Comparison of ENCODE assay signal across 21 cellular contexts in genomic region chr7:37400022-37400421, GRCh38. TPM values are rescaled to one million over a fixed set of nuclear protein-coding genes. Genes with fewer than 3 reads are reported as not detected.
A peak's percentile ranks its signal among the peaks of the same experiment; 100 is the strongest.
DNase-seq lines count a peak whose midpoint lies in the region; ATAC-seq, FAIRE-seq and TF ChIP-seq lines count a peak whose summit lies in the region.
"Had no signal": no experiment of that assay in that cellular context is flagged by ENCODE, and none has a peak within 500 bp of the region (broad histone marks: within the 10 kb centered on the region; RNA-seq: fewer than 3 reads in every experiment).

No MANE protein-coding gene starts in this region.

- H3K4me2 ChIP-seq in H9 (ENCODE audit: insufficient read depth, insufficient read length, low read length): no peak overlapping the region
- H3K4me2 ChIP-seq in HepG2 (ENCODE audit: low read depth, low read length): no peak overlapping the region
- H3K4me2 ChIP-seq: BLaER1 had no signal

- H3K27me3 ChIP-seq in H9 (ENCODE audit: insufficient read depth, low read length): no peaks in the 10 kb centered on the region
- H3K27me3 ChIP-seq in endodermal cell (ENCODE audit: control insufficient read depth, insufficient read depth, low read length, poor library complexity, severe bottlenecking): no peaks in the 10 kb centered on the region
- no peaks in the 10 kb centered on the region for H3K27me3 ChIP-seq in HepG2 (ENCODE audit: control insufficient read depth in 1 of 2, insufficient read depth in 2 of 2, low read length in 2 of 2)
- H3K27me3 ChIP-seq: BLaER1 had no signal

- H3K4me3 ChIP-seq in endodermal cell (ENCODE audit: low read length) (no peak overlapping the region), HepG2 (replicated peaks in 1 of 3; ENCODE audit: insufficient read depth in 1 of 3, low read depth in 2 of 3, low read length in 3 of 3) (no peak overlapping the region)
- H3K4me3 ChIP-seq: BLaER1, GM12878, GM23248 had no signal

- WGBS in H9 (ENCODE audit: extremely low coverage, insufficient read length, low lambda C conversion rate): no CpG with 5 or more reads among the region's 3 CpGs
- 93 to 100% methylated on average over 2 to 3 of the region's 3 CpGs for WGBS in endodermal cell (ENCODE audit: insufficient coverage in 1 of 2, insufficient read length in 1 of 2), 2 experiments
- WGBS in HepG2 (ENCODE audit: low lambda C conversion rate): 26% methylated on average over 3 of the region's 3 CpGs

- BruUV-seq in HepG2 (replicated peaks; lab: Mats Ljungman, UMichigan): no TSS peak

- POLR2A ChIA-PET in HepG2 (lab: Yijun Ruan, JAX): no interaction called here

- H3K36me3 ChIP-seq in endodermal cell (ENCODE audit: control insufficient read depth, insufficient read depth, low read length): peaks cover 16% of the 10 kb centered on the region
- no peaks in the 10 kb centered on the region for H3K36me3 ChIP-seq in HepG2 (replicated peaks in 1 of 2; ENCODE audit: control insufficient read depth in 1 of 2, insufficient read depth in 2 of 2, low read length in 2 of 2)
- H3K36me3 ChIP-seq: BLaER1 had no signal

- no peak overlapping the region for H4K5ac ChIP-seq in H9 (ENCODE audit: insufficient read length, low read depth, low read length)

- no peak overlapping the region for H3K56ac ChIP-seq in H9 (ENCODE audit: insufficient read length, low read depth, low read length)

- no peaks in the 10 kb centered on the region for H3K23me2 ChIP-seq in H9 (ENCODE audit: insufficient read length, low read depth, low read length, poor library complexity, severe bottlenecking)

- TF ChIP-seq CTCF in H9 (conservative IDR thresholded peaks at IDR 0.05): no peak
- TF ChIP-seq CTCF in endodermal cell (conservative IDR thresholded peaks at IDR 0.05): no peak
- TF ChIP-seq CTCF in HepG2 (CRISPR knock-in tag; IDR thresholded peaks at IDR 0.05): no peak

- H2BK15ac ChIP-seq in H9 (ENCODE audit: low read depth, low read length): no peak overlapping the region

- H3K27ac ChIP-seq in H9 (ENCODE audit: insufficient read length, low read depth, low read length) (no peak overlapping the region), endodermal cell (ENCODE audit: low read depth, low read length) (no peak overlapping the region), HepG2 (ENCODE audit: extremely low read length, insufficient read depth, low read length) (no peak overlapping the region)
- H3K27ac ChIP-seq: BLaER1, GM23248 had no signal

- peaks cover 0 to 2% (median 0%) of the 10 kb centered on the region in 3 experiments; a peak in 3 of 7 replicates for H3K36me3 Mint-ChIP-seq in H9 (ENCODE audit: insufficient read depth in 1 of 3, low read depth in 3 of 3)
- peaks cover 21% of the 10 kb centered on the region for H3K36me3 Mint-ChIP-seq in endodermal cell (ENCODE audit: low read depth)

- DNase-seq in H9: no peak
- no peak for DNase-seq in endodermal cell
- no peak for DNase-seq in left lobe of liver (ENCODE audit: low spot score)
- DNase-seq in HepG2 (ENCODE audit: low spot score): no peak
- no peak for DNase-seq in G401 (ENCODE audit: low spot score)
- DNase-seq: ACHN; AML-193; Calu3; CD4-positive, alpha-beta memory T cell; DMS79 treated with DMSO at 0.1 percent for 48 hours; GM23248; HCEC 1CT; KG1 had no signal

- no peaks in the 10 kb centered on the region for H3K9me3 ChIP-seq in H9 (ENCODE audit: control insufficient read depth, low read depth, low read length)
- peaks cover 16% of the 10 kb centered on the region for H3K9me3 ChIP-seq in endodermal cell (ENCODE audit: control insufficient read depth, low read length)
- no peaks in the 10 kb centered on the region for H3K9me3 ChIP-seq in HepG2 (ENCODE audit: low read length)

- H3K79me2 ChIP-seq in H9 (ENCODE audit: insufficient read depth, low read length) (0 out of 2 replicates have a peak, but pooled peaks cover 2% of the 10 kb centered on the region), HepG2 (ENCODE audit: insufficient read depth, low read length) (no peaks in the 10 kb centered on the region)

- H3K9me3 Mint-ChIP-seq in H9 (no peaks in the 10 kb centered on the region; a peak in 1 of 5 replicates), endodermal cell (peaks cover 2% of the 10 kb centered on the region)

- H3K23ac ChIP-seq in H9 (ENCODE audit: insufficient read length, low read depth, low read length): peak overlapping the region; percentile 58

- H2BK5ac ChIP-seq in H9 (ENCODE audit: insufficient read length, low read length): no peak overlapping the region

- H3K18ac ChIP-seq in H9 (ENCODE audit: insufficient read length, low read depth, low read length): no peak overlapping the region

- H2BK120ac ChIP-seq in H9 (ENCODE audit: low read depth, low read length, poor library complexity, severe bottlenecking): no peak overlapping the region

- H4K91ac ChIP-seq in H9 (ENCODE audit: insufficient read length, low read depth, low read length): no peak overlapping the region

- H3K14ac ChIP-seq in H9 (ENCODE audit: insufficient read depth, low read length): no peak overlapping the region

- no peaks in the 10 kb centered on the region for H4K20me1 ChIP-seq in H9 (ENCODE audit: control insufficient read depth, insufficient read depth, insufficient read length)
- no peaks in the 10 kb centered on the region for H4K20me1 ChIP-seq in HepG2 (ENCODE audit: insufficient read depth, low read length)
- H4K20me1 ChIP-seq: BLaER1 had no signal

- H3K27me3 Mint-ChIP-seq in H9 (ENCODE audit: low read depth) (no peaks in the 10 kb centered on the region; the same call in 1 of the 2 replicates), endodermal cell (ENCODE audit: insufficient read depth) (no peaks in the 10 kb centered on the region)
- H3K27me3 Mint-ChIP-seq: CD4-positive, alpha-beta memory T cell; IgD-negative memory B cell had no signal

- H2BK20ac ChIP-seq in H9 (ENCODE audit: low read depth, low read length, poor library complexity, severe bottlenecking): no peak overlapping the region

- no peak for TF ChIP-seq POLR2A in HepG2 (IDR thresholded peaks at IDR 0.05; ENCODE audit: insufficient read depth in 1 of 2, low read depth in 2 of 2, low read length in 2 of 2)

- TF ChIP-seq EP300 in HepG2 (IDR thresholded peaks at IDR 0.05; ENCODE audit: low read depth in 2 of 2, low read length in 2 of 2): no peak
- TF ChIP-seq EP300 in HepG2 (CRISPR knock-in tag; IDR thresholded peaks at IDR 0.05; ENCODE audit: borderline replicate concordance): no peak

- H2BK12ac ChIP-seq in H9 (ENCODE audit: insufficient read length, low read depth, low read length): no peak overlapping the region

- in situ Hi-C loops in HepG2 (cut with HindIII; ENCODE audit: extremely low pct_ligation_motif_present, low pct_unique_long_range_greater_than_20kb): no loop called here
- in situ Hi-C loops in G401 (cut with HindIII; ENCODE audit: low sequenced_read_pairs): no loop called here

- no peak for FAIRE-seq in HepG2 (lab: Jason Lieb, UNC)
- FAIRE-seq: A204.1, GM12878, HTR-8/SVneo had no signal

- no peak overlapping the region for H3T11ph ChIP-seq in H9 (ENCODE audit: low read length)

- H3K9ac ChIP-seq in H9 (ENCODE audit: extremely low read depth, insufficient read length, low read length): no peak overlapping the region
- no peak overlapping the region for H3K9ac ChIP-seq in endodermal cell (ENCODE audit: extremely low read depth, low read length, poor library complexity, severe bottlenecking)
- H3K9ac ChIP-seq in HepG2 (ENCODE audit: insufficient read depth, low read depth, low read length): no peak overlapping the region
- H3K9ac ChIP-seq: BLaER1, GM23248 had no signal

- H3K4me1 ChIP-seq in H9 (ENCODE audit: insufficient read depth, low read length): peaks cover 2% of the 10 kb centered on the region; the same call in 1 of the 2 replicates
- H3K4me1 ChIP-seq in endodermal cell (ENCODE audit: control insufficient read depth, insufficient read depth, low read length): peaks cover 18% of the 10 kb centered on the region
- H3K4me1 ChIP-seq in HepG2 (ENCODE audit: insufficient read depth, low read length): no peaks in the 10 kb centered on the region
- H3K4me1 ChIP-seq: BLaER1 had no signal

- TF ChIP-seq RAD21 in HepG2 (CRISPR knock-in tag; IDR thresholded peaks at IDR 0.05): no peak

- H3K27ac Mint-ChIP-seq in H9 (no peak overlapping the region), endodermal cell (peak overlapping the region; percentile 40)
- H3K27ac Mint-ChIP-seq: IgD-negative memory B cell had no signal

- H2AK5ac ChIP-seq in H9 (ENCODE audit: insufficient read length, low read length): no peak overlapping the region

- no peak overlapping the region for H4K8ac ChIP-seq in H9 (replicated peaks; ENCODE audit: insufficient read length, low read depth, low read length)

- H2AFZ ChIP-seq in H9 (ENCODE audit: low read length) (no peak overlapping the region), HepG2 (ENCODE audit: low read length) (no peak overlapping the region)
- H2AFZ ChIP-seq: GM23248 had no signal

- ATAC-seq in left lobe of liver (peak; percentile 24), GM18909 (IDR thresholded peaks at IDR 0.05; ENCODE audit: poor library complexity, unreplicated experiment) (no peak), GM19035 (IDR thresholded peaks at IDR 0.05; ENCODE audit: unreplicated experiment) (no peak), HepG2 (no peak)
- ATAC-seq: GM12878 had no signal

- H3K4me1 Mint-ChIP-seq in H9: peaks cover 15 to 18% of the 10 kb centered on the region in 2 experiments
- peaks cover 63% of the 10 kb centered on the region for H3K4me1 Mint-ChIP-seq in endodermal cell

- intact Hi-C loops in HepG2 (cut with micrococcal nuclease; ENCODE audit: unreplicated experiment): no loop called here

- CTCF ChIA-PET in HepG2 (lab: Yijun Ruan, JAX; ENCODE audit: low intra/inter-chr PET ratio, low total read pairs): no interaction called here

- no peak overlapping the region for H3K4ac ChIP-seq in H9 (ENCODE audit: low read depth, low read length)

- H3K4me3 Mint-ChIP-seq in H9: no peak overlapping the region
- no peak overlapping the region for H3K4me3 Mint-ChIP-seq in endodermal cell
- H3K4me3 Mint-ChIP-seq: CD14-positive monocyte; CD4-positive, alpha-beta memory T cell; IgD-negative memory B cell had no signal

- H3K79me1 ChIP-seq in H9 (ENCODE audit: insufficient read depth, low read depth, low read length, poor library complexity, severe bottlenecking): no peaks in the 10 kb centered on the region

RNA-seq across cellular contexts. Expression of gene ELMO1, which starts 48.6 kb away (rescaled TPM):
- total RNA-seq in H9 (2021) (7.8 TPM in 2 replicates), endodermal cell (100 to 1,000 TPM; 120 to 131 TPM), left lobe of liver (21.2 TPM), HepG2 (2016; rRNA removed; fragmentation: Illumina TruSeq; extraction: Trizol) (0.11 TPM in 1 of 2 replicates, not detected in the other)
- 16.6 TPM for polyA plus RNA-seq in endodermal cell (2013, experiment 1 of 2)
- polyA plus RNA-seq in endodermal cell (2013, experiment 2 of 2): 21.5 TPM
- total RNA-seq in HepG2 (2016; cell fraction: cytosol; rRNA removed; fragmentation: Illumina TruSeq; extraction: Trizol; ENCODE audit: low read depth): 0.44 TPM in 1 of 2 replicates, not detected in the other
- total RNA-seq in HepG2 (2016; cell fraction: insoluble cytoplasmic fraction; rRNA removed; fragmentation: Illumina TruSeq; extraction: Trizol): 0.25 and 0.32 TPM in 2 replicates
- 0.10 and 0.25 TPM in 2 replicates for total RNA-seq in HepG2 (2016; cell fraction: membrane; rRNA removed; fragmentation: Illumina TruSeq; extraction: Trizol)
- 0.19 TPM in 1 of 2 replicates, not detected in the other for total RNA-seq in HepG2 (2016; cell fraction: nucleus; rRNA removed; fragmentation: Illumina TruSeq; extraction: Trizol)
- 0.14 and 0.17 TPM in 2 replicates for polyA plus RNA-seq in HepG2 (2011; rRNA removed)
- 0.05 TPM in 1 of 2 replicates, not detected in the other for polyA plus RNA-seq in HepG2 (2011; cell fraction: cytosol; rRNA removed)
- polyA plus RNA-seq in HepG2 (2011; cell fraction: nucleus; rRNA removed): 0.31 TPM in 1 of 2 replicates, not detected in the other
- 0.21 and 0.66 TPM in 2 replicates for polyA plus RNA-seq in HepG2 (2012)
- polyA plus RNA-seq in HepG2 (2016; cell fraction: cytosol; fragmentation: Illumina TruSeq; extraction: Trizol; ENCODE audit: low read depth): 0.10 TPM in 1 of 2 replicates, not detected in the other
- polyA plus RNA-seq in HepG2 (2016; cell fraction: insoluble cytoplasmic fraction; fragmentation: Illumina TruSeq; extraction: Trizol; ENCODE audit: low read depth): 0.37 and 0.74 TPM in 2 replicates
- 0.29 and 0.41 TPM in 2 replicates for polyA plus RNA-seq in HepG2 (2016; cell fraction: membrane; fragmentation: Illumina TruSeq; extraction: Trizol; ENCODE audit: low read depth)
- polyA plus RNA-seq in HepG2 (2016; cell fraction: nucleus; fragmentation: Illumina TruSeq; extraction: Trizol; ENCODE audit: insufficient read depth, low read depth): 0.31 and 0.61 TPM in 2 replicates
- 0.05 and 1.2 TPM in 2 replicates for polyA minus RNA-seq in HepG2 (2011; rRNA and poly(A)+ RNA removed; ENCODE audit: low replicate concordance)
- not detected in 2 replicates for polyA minus RNA-seq in HepG2 (2011; cell fraction: cytosol; rRNA and poly(A)+ RNA removed)
- 0.37 and 1.3 TPM in 2 replicates for polyA minus RNA-seq in HepG2 (2011; cell fraction: nucleus; rRNA and poly(A)+ RNA removed)
- total RNA-seq in G401 (2014; rRNA removed; shearing (Covaris generic)): 0.95 TPM in 1 of 2 replicates, not detected in the other
- total RNA-seq: Calu3, GM23248 had no signal
- polyA plus RNA-seq: GM23248 had no signal
